In genomic region chr19:341386-342127, GRCh38 we compare ENCODE assay signal across 13 cellular contexts. TPM values are rescaled to one million over a fixed set of nuclear protein-coding genes. Genes with fewer than 3 reads are reported as not detected.
A peak's percentile ranks its signal among the peaks of the same experiment; 100 is the strongest.
DNase-seq lines count a peak whose midpoint lies in the region; ATAC-seq and TF ChIP-seq lines count a peak whose summit lies in the region.
"Had no signal": no experiment of that assay in that cellular context is flagged by ENCODE, and none has a peak within 500 bp of the region (broad histone marks: within the 10 kb centered on the region; RNA-seq: fewer than 3 reads in every experiment).

No MANE protein-coding gene starts in this region.

- CTCF ChIA-PET in Caco-2 (lab: Charles Lee) = no interaction called here

- no peak overlapping the region for H3K27ac Mint-ChIP-seq in activated T-cell treated with anti-CD3 and anti-CD28 coated beads, Interleukin-2, amount 50 U/mL, for 72 hours
- H3K27ac Mint-ChIP-seq in activated naive CD8-positive, alpha-beta T cell treated with anti-CD3 and anti-CD28 coated beads, Interleukin-2, amount 50 U/mL, for 24 hours = no peak overlapping the region
- no peak overlapping the region for H3K27ac Mint-ChIP-seq in Caco-2 (ENCODE audit: unreplicated experiment)

- H3K4me1 ChIP-seq in lower lobe of right lung (peaks cover 43% of the 10 kb centered on the region), subcutaneous abdominal adipose tissue (ENCODE audit: control insufficient read depth in 5 of 5, insufficient read depth in 5 of 5, low read length in 5 of 5) (peaks cover 10 to 45% (median 45%) of the 10 kb centered on the region in 5 donors), Caco-2 (peaks cover 15% of the 10 kb centered on the region)

- TF ChIP-seq CTCF in lower lobe of right lung (IDR thresholded peaks at IDR 0.05) (no peak), Caco-2 (IDR thresholded peaks at IDR 0.05; ENCODE audit: insufficient read depth in 1 of 2, low read depth in 1 of 2, low read length in 1 of 2, severe bottlenecking in 1 of 2, unreplicated experiment in 1 of 2) (no peak), GM20000 (IDR thresholded peaks at IDR 0.05; ENCODE audit: extremely low read depth, missing control alignments) (no peak)

- no TSS peak for BruUV-seq in Caco-2 (replicated peaks; lab: Mats Ljungman, UMichigan)

- H3K9me3 ChIP-seq in lower lobe of right lung (no peaks in the 10 kb centered on the region), subcutaneous abdominal adipose tissue (ENCODE audit: control insufficient read depth in 5 of 5, low read length in 5 of 5) (no peaks in the 10 kb centered on the region), Caco-2 (no peaks in the 10 kb centered on the region)

- H3K27me3 Mint-ChIP-seq in activated T-cell treated with anti-CD3 and anti-CD28 coated beads, Interleukin-2, amount 50 U/mL, for 72 hours (ENCODE audit: low read depth) = peaks cover 6% of the 10 kb centered on the region
- peaks cover 11% of the 10 kb centered on the region for H3K27me3 Mint-ChIP-seq in activated naive CD8-positive, alpha-beta T cell treated with anti-CD3 and anti-CD28 coated beads, Interleukin-2, amount 50 U/mL, for 24 hours
- H3K27me3 Mint-ChIP-seq in Caco-2 (ENCODE audit: insufficient read depth, unreplicated experiment) = no peaks in the 10 kb centered on the region

- POLR2A ChIA-PET in Caco-2 (lab: Charles Lee) = no interaction called here

- H3K9ac ChIP-seq in subcutaneous abdominal adipose tissue (ENCODE audit: low read length in 5 of 5) = peak overlapping the region in 3 of 5 donors; percentile 0 to 39 (median 38)

- H3K9me3 Mint-ChIP-seq in activated T-cell treated with anti-CD3 and anti-CD28 coated beads, Interleukin-2, amount 50 U/mL, for 72 hours = no peaks in the 10 kb centered on the region
- H3K9me3 Mint-ChIP-seq in activated naive CD8-positive, alpha-beta T cell treated with anti-CD3 and anti-CD28 coated beads, Interleukin-2, amount 50 U/mL, for 24 hours = peaks cover 4% of the 10 kb centered on the region
- H3K9me3 Mint-ChIP-seq in Caco-2 (ENCODE audit: unreplicated experiment) = no peaks in the 10 kb centered on the region

- H3K27me3 ChIP-seq in lower lobe of right lung (ENCODE audit: low read depth) = no peaks in the 10 kb centered on the region
- H3K27me3 ChIP-seq in subcutaneous abdominal adipose tissue (ENCODE audit: control insufficient read depth in 5 of 5, insufficient read depth in 4 of 5, low read length in 5 of 5) = no peaks in the 10 kb centered on the region
- H3K27me3 ChIP-seq in Caco-2 (replicated peaks; ENCODE audit: control insufficient read depth, insufficient read depth, low read length) = no peaks in the 10 kb centered on the region

- H3K36me3 Mint-ChIP-seq in activated T-cell treated with anti-CD3 and anti-CD28 coated beads, Interleukin-2, amount 50 U/mL, for 72 hours (ENCODE audit: insufficient read depth in 2 of 2) = peaks cover 9 to 16% of the 10 kb centered on the region in 2 donors
- H3K36me3 Mint-ChIP-seq in activated naive CD8-positive, alpha-beta T cell treated with anti-CD3 and anti-CD28 coated beads, Interleukin-2, amount 50 U/mL, for 24 hours (ENCODE audit: low read depth) = peaks cover 34% of the 10 kb centered on the region
- peaks cover 33% of the 10 kb centered on the region for H3K36me3 Mint-ChIP-seq in Caco-2 (ENCODE audit: insufficient read depth, unreplicated experiment)

- DNase-seq in activated T-cell treated with anti-CD3 and anti-CD28 coated beads, Interleukin-2, amount 50 U/mL, for 72 hours = no peak
- DNase-seq in activated T-cell treated with anti-CD3 and anti-CD28 coated beads, Interleukin-2, amount 50 U/mL, for 1 hour = no peak
- DNase-seq in activated naive CD8-positive, alpha-beta T cell treated with anti-CD3 and anti-CD28 coated beads, Interleukin-2, amount 50 U/mL, for 24 hours = no peak
- no peak for DNase-seq in lower lobe of right lung
- no peak for DNase-seq in NK-92 (lab: John Stamatoyannopoulos, UW; ENCODE audit: unreplicated experiment)
- no peak for DNase-seq in Caco-2
- DNase-seq in GM20000 (ENCODE audit: low spot score) = no peak
- DNase-seq: hippocampal formation; NCI-H69; stimulated activated CD4-positive, alpha-beta T cell treated with anti-CD3 and anti-CD28 coated beads, Interleukin-4, amount 100 ng/mL, for 1 hour; T-helper 9 cell had no signal

- intact Hi-C loops in lower lobe of right lung (cut with DNase I) = no loop called here
- intact Hi-C loops in Caco-2 (cut with micrococcal nuclease; ENCODE audit: unreplicated experiment) = no loop called here

- peaks cover 2% of the 10 kb centered on the region for H3K36me3 ChIP-seq in lower lobe of right lung
- H3K36me3 ChIP-seq in subcutaneous abdominal adipose tissue (ENCODE audit: control insufficient read depth in 5 of 5, insufficient read depth in 5 of 5, low read length in 5 of 5) = peaks cover 0 to 6% (median 0%) of the 10 kb centered on the region in 5 donors
- peaks cover 1% of the 10 kb centered on the region; the same call in 1 of the 2 replicates for H3K36me3 ChIP-seq in Caco-2 (ENCODE audit: control insufficient read depth, insufficient read depth, low read length)

- ATAC-seq in activated T-cell treated with anti-CD3 and anti-CD28 coated beads, Interleukin-2, amount 50 U/mL, for 72 hours (replicated peaks in 1 of 2) = no peak
- ATAC-seq in activated naive CD8-positive, alpha-beta T cell treated with anti-CD3 and anti-CD28 coated beads, Interleukin-2, amount 50 U/mL, for 24 hours = no peak
- ATAC-seq in lower lobe of right lung = no peak

- peaks cover 73% of the 10 kb centered on the region for H3K4me1 Mint-ChIP-seq in activated T-cell treated with anti-CD3 and anti-CD28 coated beads, Interleukin-2, amount 50 U/mL, for 72 hours (ENCODE audit: low read depth)
- peaks cover 66% of the 10 kb centered on the region for H3K4me1 Mint-ChIP-seq in activated naive CD8-positive, alpha-beta T cell treated with anti-CD3 and anti-CD28 coated beads, Interleukin-2, amount 50 U/mL, for 24 hours
- peaks cover 15% of the 10 kb centered on the region for H3K4me1 Mint-ChIP-seq in Caco-2 (ENCODE audit: low read depth, unreplicated experiment)

- peak overlapping the region; percentile 66 for H3K27ac ChIP-seq in lower lobe of right lung
- H3K27ac ChIP-seq in subcutaneous abdominal adipose tissue (ENCODE audit: low read depth, low read length) = peak overlapping the region; percentile 45

- peak overlapping the region; percentile 8 to 18 for H3K4me3 Mint-ChIP-seq in activated T-cell treated with anti-CD3 and anti-CD28 coated beads, Interleukin-2, amount 50 U/mL, for 72 hours
- H3K4me3 Mint-ChIP-seq in activated naive CD8-positive, alpha-beta T cell treated with anti-CD3 and anti-CD28 coated beads, Interleukin-2, amount 50 U/mL, for 24 hours = peak overlapping the region; percentile 19
- no peak overlapping the region for H3K4me3 Mint-ChIP-seq in Caco-2 (ENCODE audit: unreplicated experiment)

- H3K4me3 ChIP-seq in lower lobe of right lung = peak overlapping the region; percentile 84
- H3K4me3 ChIP-seq in subcutaneous abdominal adipose tissue (ENCODE audit: low read depth in 1 of 5, low read length in 5 of 5) = peak overlapping the region in 4 of 5 donors; percentile 15 to 31 (median 28)
- H3K4me3 ChIP-seq in Caco-2 (ENCODE audit: low read depth, low read length) = no peak overlapping the region

RNA-seq across cellular contexts. Expression of gene MIER2, which starts 3.0 kb away (rescaled TPM):
- 10 to 100 TPM; 25.8 to 29.0 TPM for total RNA-seq in activated T-cell treated with anti-CD3 and anti-CD28 coated beads, Interleukin-2, amount 50 U/mL, for 72 hours
- total RNA-seq in lower lobe of right lung (39.4 TPM), Caco-2 (2022) (35.7 and 40.1 TPM in 2 replicates)

RNA-seq across cellular contexts. Expression of gene PLPP2, which starts 50.4 kb away (rescaled TPM):
- total RNA-seq in activated T-cell treated with anti-CD3 and anti-CD28 coated beads, Interleukin-2, amount 50 U/mL, for 72 hours = 1 to 10 TPM; 2.1 to 2.7 TPM
- total RNA-seq in lower lobe of right lung = 11.7 TPM
- total RNA-seq in Caco-2 (2022) = 29.6 and 42.0 TPM in 2 replicates
- total RNA-seq: myocyte had no signal
